ENCODE assay signal across 1 cellular context in genomic region chr14:28755930-28756895, GRCh38.
TF ChIP-seq lines count a peak whose summit lies in the region.

No MANE protein-coding gene starts in this region.

TF ChIP-seq in K562, 482 proteins besides CTCF, POLR2A, EP300 and RAD21:
- TF ChIP-seq HNRNPK (IDR thresholded peaks at IDR 0.05; ENCODE audit: low read depth, low read length, poor library complexity, severe bottlenecking) = no peak
- TF ChIP-seq ZNF512 (tag; IDR thresholded peaks at IDR 0.05) = peak; percentile 24; the same call in 1 of the 2 replicates
